1 cellular context compared by ENCODE assay signal in the genomic region with DNA sequence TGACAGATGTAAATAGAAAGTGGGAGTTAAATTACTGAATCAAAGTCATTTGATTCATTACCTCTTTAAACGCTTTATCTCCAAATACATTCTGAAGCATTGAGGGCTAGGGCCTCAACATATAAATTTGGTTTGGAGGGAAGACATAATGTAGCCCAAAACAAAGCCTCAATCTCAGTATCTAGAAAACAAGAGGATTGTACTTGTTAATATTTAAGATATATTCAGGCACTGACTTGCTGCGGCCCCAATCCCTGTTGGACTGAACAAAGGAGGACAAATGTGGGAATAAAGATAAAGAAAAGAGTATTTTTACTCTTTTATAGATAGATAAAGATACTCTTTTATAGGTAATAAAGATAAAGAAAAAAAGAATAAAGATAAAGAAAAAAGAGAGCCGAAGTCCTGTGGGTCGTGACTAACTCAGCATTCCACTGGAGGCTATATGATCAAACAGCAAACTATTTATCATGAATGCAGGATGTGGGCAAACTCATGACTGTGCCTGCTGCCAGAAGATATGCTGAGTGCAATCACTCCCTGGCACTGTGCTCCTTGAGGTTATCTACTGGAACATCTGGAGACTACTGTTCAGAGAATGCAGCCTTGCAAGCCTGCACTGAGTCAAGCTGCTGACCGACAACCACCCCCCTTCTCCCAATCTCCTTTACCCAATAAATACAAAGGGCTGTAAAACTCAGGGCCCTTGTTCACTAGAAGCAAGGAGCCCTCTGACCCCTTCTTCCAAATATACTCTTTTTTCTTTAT.
TF ChIP-seq lines count a peak whose summit lies in the region.

No MANE protein-coding gene starts in this region.

TF ChIP-seq in K562, 482 proteins besides CTCF, POLR2A, EP300 and RAD21 (continued from another document):
- TF ChIP-seq, protein P1, sequence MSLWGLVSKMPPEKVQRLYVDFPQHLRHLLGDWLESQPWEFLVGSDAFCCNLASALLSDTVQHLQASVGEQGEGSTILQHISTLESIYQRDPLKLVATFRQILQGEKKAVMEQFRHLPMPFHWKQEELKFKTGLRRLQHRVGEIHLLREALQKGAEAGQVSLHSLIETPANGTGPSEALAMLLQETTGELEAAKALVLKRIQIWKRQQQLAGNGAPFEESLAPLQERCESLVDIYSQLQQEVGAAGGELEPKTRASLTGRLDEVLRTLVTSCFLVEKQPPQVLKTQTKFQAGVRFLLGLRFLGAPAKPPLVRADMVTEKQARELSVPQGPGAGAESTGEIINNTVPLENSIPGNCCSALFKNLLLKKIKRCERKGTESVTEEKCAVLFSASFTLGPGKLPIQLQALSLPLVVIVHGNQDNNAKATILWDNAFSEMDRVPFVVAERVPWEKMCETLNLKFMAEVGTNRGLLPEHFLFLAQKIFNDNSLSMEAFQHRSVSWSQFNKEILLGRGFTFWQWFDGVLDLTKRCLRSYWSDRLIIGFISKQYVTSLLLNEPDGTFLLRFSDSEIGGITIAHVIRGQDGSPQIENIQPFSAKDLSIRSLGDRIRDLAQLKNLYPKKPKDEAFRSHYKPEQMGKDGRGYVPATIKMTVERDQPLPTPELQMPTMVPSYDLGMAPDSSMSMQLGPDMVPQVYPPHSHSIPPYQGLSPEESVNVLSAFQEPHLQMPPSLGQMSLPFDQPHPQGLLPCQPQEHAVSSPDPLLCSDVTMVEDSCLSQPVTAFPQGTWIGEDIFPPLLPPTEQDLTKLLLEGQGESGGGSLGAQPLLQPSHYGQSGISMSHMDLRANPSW (CRISPR knock-in tag; IDR thresholded peaks at IDR 0.05): no peak
- TF ChIP-seq ZKSCAN1 (IDR thresholded peaks at IDR 0.05; ENCODE audit: low read depth, low read length) (no peak), NUFIP1 (IDR thresholded peaks at IDR 0.05; ENCODE audit: partially characterized antibody) (no peak), BCL6 (CRISPR knock-in tag; IDR thresholded peaks at IDR 0.05) (peak; percentile 63; the same call in 1 of the 2 replicates), EGR1 (conservative IDR thresholded peaks at IDR 0.05) (0 out of 2 replicates have a peak, but pooled peaks have one; percentile 9)
